In the genomic region with DNA sequence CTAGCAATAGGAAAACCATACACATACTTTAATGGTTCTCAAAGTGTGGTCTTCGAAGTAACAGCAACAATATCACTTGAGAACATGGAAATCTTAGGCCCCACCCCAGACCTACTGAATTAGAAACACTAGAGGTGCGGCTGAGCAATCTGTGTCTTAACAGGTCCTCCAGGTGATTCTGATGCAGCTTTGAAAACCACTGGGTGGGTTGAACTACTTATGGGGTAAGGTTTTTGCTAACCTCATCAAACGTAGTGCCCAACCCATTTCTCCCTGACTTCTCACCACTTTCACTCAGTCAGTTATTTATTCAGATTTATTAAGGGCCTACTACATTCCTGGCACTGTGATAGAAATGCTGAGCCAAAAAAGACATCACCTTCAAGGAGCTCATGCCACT, we compare ENCODE assay signal across 24 cellular contexts. TPM values are rescaled to one million over a fixed set of nuclear protein-coding genes. Genes with fewer than 3 reads are reported as not detected.
DNase-seq lines count a peak whose midpoint lies in the region; ATAC-seq and TF ChIP-seq lines count a peak whose summit lies in the region.
"Had no signal": no experiment of that assay in that cellular context is flagged by ENCODE, and none has a peak within 500 bp of the region (broad histone marks: within the 10 kb centered on the region; RNA-seq: fewer than 3 reads in every experiment).

No MANE protein-coding gene starts in this region.

- H3K4me1 Mint-ChIP-seq in activated naive CD8-positive, alpha-beta T cell (ENCODE audit: low read depth) = peaks cover 67% of the 10 kb centered on the region
- peaks cover 52% of the 10 kb centered on the region for H3K4me1 Mint-ChIP-seq in activated naive CD8-positive, alpha-beta T cell treated with anti-CD3 and anti-CD28 coated beads for 36 hours

- TF ChIP-seq POLR2A in esophagus squamous epithelium (IDR thresholded peaks at IDR 0.05) = no peak
- no peak for TF ChIP-seq POLR2A in testis (IDR thresholded peaks at IDR 0.05)

- H3K27me3 ChIP-seq in esophagus squamous epithelium = peaks cover 0 to 32% (median 0%) of the 10 kb centered on the region in 4 donors
- H3K27me3 ChIP-seq in upper lobe of right lung = no peaks in the 10 kb centered on the region
- H3K27me3 ChIP-seq in testis = no peaks in the 10 kb centered on the region
- H3K27me3 ChIP-seq in left lung = no peaks in the 10 kb centered on the region

- intact Hi-C loops in esophagus squamous epithelium (cut with DNase I) (no loop called here), upper lobe of right lung (cut with DNase I) (no loop called here), testis (cut with DNase I; ENCODE audit: low total_unique reads) (no loop called here), left lung (cut with DNase I) (no loop called here)

- TF ChIP-seq CTCF in esophagus squamous epithelium (IDR thresholded peaks at IDR 0.05) (no peak), upper lobe of right lung (IDR thresholded peaks at IDR 0.05) (no peak), testis (IDR thresholded peaks at IDR 0.05) (no peak), left lung (IDR thresholded peaks at IDR 0.05) (no peak)

- H3K9me3 ChIP-seq in esophagus squamous epithelium (no peaks in the 10 kb centered on the region), upper lobe of right lung (no peaks in the 10 kb centered on the region), testis (no peaks in the 10 kb centered on the region), left lung (peaks cover 0 to 2% of the 10 kb centered on the region in 2 donors)
- H3K9me3 ChIP-seq: MG63 had no signal

- H3K36me3 ChIP-seq in esophagus squamous epithelium (peaks cover 0 to 76% (median 7%) of the 10 kb centered on the region in 3 donors), upper lobe of right lung (peaks cover 35% of the 10 kb centered on the region), testis (ENCODE audit: low read depth, missing control alignments) (no peaks in the 10 kb centered on the region), left lung (peaks cover 0 to 26% of the 10 kb centered on the region in 2 donors)
- H3K36me3 ChIP-seq: MG63 had no signal

- no peaks in the 10 kb centered on the region for H3K27me3 Mint-ChIP-seq in activated naive CD8-positive, alpha-beta T cell
- H3K27me3 Mint-ChIP-seq in activated naive CD8-positive, alpha-beta T cell treated with anti-CD3 and anti-CD28 coated beads for 36 hours = no peaks in the 10 kb centered on the region

- H3K9me3 Mint-ChIP-seq in activated naive CD8-positive, alpha-beta T cell (ENCODE audit: low read depth) = no peaks in the 10 kb centered on the region
- H3K9me3 Mint-ChIP-seq in activated naive CD8-positive, alpha-beta T cell treated with anti-CD3 and anti-CD28 coated beads for 36 hours = peaks cover 3% of the 10 kb centered on the region

- DNase-seq in activated naive CD8-positive, alpha-beta T cell treated with anti-CD3 and anti-CD28 coated beads for 36 hours = no peak
- DNase-seq in central memory CD4-positive, alpha-beta T cell = peak; percentile 32
- no peak for DNase-seq in esophagus squamous epithelium (lab: John Stamatoyannopoulos, UW)
- DNase-seq in upper lobe of right lung = no peak
- DNase-seq in testis = no peak
- no peak for DNase-seq in left lung
- DNase-seq: C1 segment of cervical spinal cord, GDM1, MG63, NCI-H1417, NCI-H1694 treated with DMSO at 0.1 percent for 48 hours, NCI-H2081 treated with DMSO at 0.1 percent for 48 hours, NCI-H446, NCI-H526, PC-3, Right ventricle myocardium superior had no signal

- H3K4me3 Mint-ChIP-seq in activated naive CD8-positive, alpha-beta T cell = peak overlapping the region; percentile 58
- no peak overlapping the region for H3K4me3 Mint-ChIP-seq in activated naive CD8-positive, alpha-beta T cell treated with anti-CD3 and anti-CD28 coated beads for 36 hours

- H3K4me1 ChIP-seq in esophagus squamous epithelium (peaks cover 0 to 71% (median 4%) of the 10 kb centered on the region in 3 donors), upper lobe of right lung (peaks cover 25% of the 10 kb centered on the region), testis (peaks cover 5% of the 10 kb centered on the region), left lung (peaks cover 2 to 31% of the 10 kb centered on the region in 2 donors)

- peaks cover 22% of the 10 kb centered on the region for H3K36me3 Mint-ChIP-seq in activated naive CD8-positive, alpha-beta T cell
- H3K36me3 Mint-ChIP-seq in activated naive CD8-positive, alpha-beta T cell treated with anti-CD3 and anti-CD28 coated beads for 36 hours = peaks cover 59% of the 10 kb centered on the region

- no peak for ATAC-seq in upper lobe of right lung
- no peak for ATAC-seq in GM21390 (IDR thresholded peaks at IDR 0.05; ENCODE audit: unreplicated experiment)
- ATAC-seq in left lung = no peak
- ATAC-seq: K562, PC-3 had no signal

- H3K27ac Mint-ChIP-seq in activated naive CD8-positive, alpha-beta T cell = peak overlapping the region; percentile 46
- H3K27ac Mint-ChIP-seq in activated naive CD8-positive, alpha-beta T cell treated with anti-CD3 and anti-CD28 coated beads for 36 hours = no peak overlapping the region

- H3K27ac ChIP-seq in esophagus squamous epithelium (peak overlapping the region in 3 of 4 donors; percentile 89 to 94 (median 91)), upper lobe of right lung (no peak overlapping the region), testis (no peak overlapping the region), left lung (no peak overlapping the region)

- 62 to 72% methylated on average over 3 of the region's 3 CpGs for WGBS in esophagus squamous epithelium, 2 donors
- 90 to 91% methylated on average over 3 of the region's 3 CpGs for WGBS in testis, 2 donors

- H3K4me3 ChIP-seq in esophagus squamous epithelium = peak overlapping the region in 3 of 4 donors; percentile 0 to 73 (median 62)
- H3K4me3 ChIP-seq in upper lobe of right lung = peak overlapping the region; percentile 6
- H3K4me3 ChIP-seq in testis = no peak overlapping the region
- no peak overlapping the region for H3K4me3 ChIP-seq in left lung
- H3K4me3 ChIP-seq: K562, MG63 had no signal

RNA-seq across cellular contexts. Expression of gene MPZL2, which starts 3.7 kb away (rescaled TPM):
- total RNA-seq in activated naive CD8-positive, alpha-beta T cell treated with anti-CD3 and anti-CD28 coated beads for 36 hours = 10 to 100 TPM; 18.8 to 20.1 TPM
- total RNA-seq in esophagus squamous epithelium (100 to 1,000 TPM; 249 to 491 (median 352) TPM), upper lobe of right lung (119 TPM), testis (1 to 10 TPM; 1.7 to 3.0 TPM), left lung (100 to 1,000 TPM; 111 to 117 TPM)
- 4.2 TPM for polyA plus RNA-seq in testis (ENCODE audit: insufficient read depth, low read depth, low replicate concordance)
- total RNA-seq: A172, LHCN-M2 had no signal
- polyA plus RNA-seq: AG04450 had no signal

RNA-seq across cellular contexts. Expression of gene MPZL3, which starts 8.2 kb away (rescaled TPM):
- total RNA-seq in activated naive CD8-positive, alpha-beta T cell treated with anti-CD3 and anti-CD28 coated beads for 36 hours = 10 to 100 TPM; 49.1 to 50.7 TPM
- total RNA-seq in esophagus squamous epithelium (10 to 100 TPM; 17.4 to 44.4 (median 32.4) TPM), upper lobe of right lung (11.8 TPM), testis (1 to 10 TPM; 2.4 to 3.2 TPM), left lung (10 to 100 TPM; 13.2 to 16.3 TPM)
- 3.4 TPM for polyA plus RNA-seq in testis (ENCODE audit: insufficient read depth, low read depth, low replicate concordance)
- total RNA-seq: LHCN-M2 had no signal

RNA-seq across cellular contexts. Expression of gene JAML, which starts 35.5 kb away (rescaled TPM):
- total RNA-seq in activated naive CD8-positive, alpha-beta T cell treated with anti-CD3 and anti-CD28 coated beads for 36 hours = 100 to 1,000 TPM; 148 to 150 TPM
- total RNA-seq in esophagus squamous epithelium (10 to 100 TPM in 2 of 4 donors, 1 to 10 TPM in 2; 2.2 to 17.9 (median 9.5) TPM), upper lobe of right lung (87.9 TPM), testis (1 to 10 TPM; 1.9 to 3.5 TPM), left lung (10 to 100 TPM; 20.4 to 47.2 TPM)
- 9.7 TPM for polyA plus RNA-seq in testis (ENCODE audit: insufficient read depth, low read depth, low replicate concordance)
- total RNA-seq: A172, H4, LHCN-M2, PC-3, RPMI7951 had no signal
- polyA plus RNA-seq: AG04450 had no signal

RNA-seq across cellular contexts. Expression of gene CD3E, which starts 44.2 kb away (rescaled TPM):
- 100 to 1,000 TPM; 364 TPM for total RNA-seq in activated naive CD8-positive, alpha-beta T cell treated with anti-CD3 and anti-CD28 coated beads for 36 hours
- total RNA-seq in esophagus squamous epithelium = 1 to 10 TPM; 1.9 to 7.8 (median 3.1) TPM
- total RNA-seq in upper lobe of right lung = 14.5 TPM
- total RNA-seq in testis = under 1 TPM in 1 of 2 donors, not detected in 1; 0.50 TPM
- polyA plus RNA-seq in testis (ENCODE audit: insufficient read depth, low read depth, low replicate concordance) = 6.1 TPM
- 10 to 100 TPM in 1 of 2 donors, 1 to 10 TPM in 1; 3.6 to 10.5 TPM for total RNA-seq in left lung
- total RNA-seq: A172, H4, LHCN-M2, PC-3, RPMI7951 had no signal
- polyA plus RNA-seq: AG04450 had no signal

Comparison
In these comparisons a context has a peak if more than half of its experiments do, and no peak if none do; other contexts are left out.
1. H3K27ac ChIP-seq: peak in esophagus squamous epithelium (3 of 4); none in upper lobe of right lung (single experiment), testis (0 of 2) and left lung (0 of 2).
2. H3K4me3 ChIP-seq: peak in esophagus squamous epithelium (3 of 4) and upper lobe of right lung (single experiment); none in testis (0 of 2) and left lung (0 of 2).
3. RNA of gene MPZL2, which starts 3.7 kb away (total RNA-seq): 249 to 491 TPM in esophagus squamous epithelium, 119 TPM in upper lobe of right lung (single experiment), 111 to 117 TPM in left lung and 18.8 to 20.1 TPM in activated naive CD8-positive, alpha-beta T cell treated with anti-CD3 and anti-CD28 coated beads for 36 hours; 1.7 to 3.0 TPM in testis; every median in the first group is over 4 times any median in the second.